Comparison of ENCODE assay signal across 8 cellular contexts in the genomic region with DNA sequence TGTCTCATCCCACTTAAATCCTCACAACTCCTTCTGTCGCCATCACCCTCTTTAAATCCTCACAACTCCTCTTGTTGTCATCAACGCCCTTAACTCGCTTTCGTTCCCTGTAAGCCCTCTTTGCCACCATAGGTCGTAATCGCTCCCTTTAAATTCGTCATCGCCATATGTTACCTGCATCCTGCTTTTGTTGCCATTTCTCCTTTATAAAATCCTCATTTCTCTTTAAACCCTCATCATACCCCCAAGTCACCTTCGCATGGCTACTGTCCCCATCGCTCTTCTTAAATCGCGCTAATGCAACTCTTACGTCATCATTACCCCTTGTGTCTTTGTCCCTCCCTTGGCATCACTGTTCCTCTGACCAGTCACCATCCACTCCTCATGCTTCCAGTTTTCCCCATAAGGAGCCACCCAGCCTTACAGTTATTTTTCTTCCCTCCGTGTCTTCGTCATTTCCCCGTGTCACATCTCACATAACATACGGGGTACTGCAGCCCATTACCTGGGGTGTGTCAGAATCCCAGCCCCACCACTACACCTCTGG. TPM values are rescaled to one million over a fixed set of nuclear protein-coding genes. Genes with fewer than 3 reads are reported as not detected.
DNase-seq lines count a peak whose midpoint lies in the region; ATAC-seq, FAIRE-seq and TF ChIP-seq lines count a peak whose summit lies in the region.

No MANE protein-coding gene starts in this region.

- BruUV-seq in HepG2 (replicated peaks; lab: Mats Ljungman, UMichigan), result TSS peak; percentile 85

- H4K20me1 ChIP-seq in HepG2 (ENCODE audit: insufficient read depth, low read length), result no peaks in the 10 kb centered on the region; the same call in 1 of the 2 replicates

- TF ChIP-seq RAD21 in HepG2 (CRISPR knock-in tag; IDR thresholded peaks at IDR 0.05), result no peak

- in situ Hi-C loops in brain microvascular endothelial cell (cut with HindIII; ENCODE audit: low pct_ligation_motif_present, low sequenced_read_pairs) (no loop called here), HepG2 (cut with HindIII; ENCODE audit: extremely low pct_ligation_motif_present, low pct_unique_long_range_greater_than_20kb) (no loop called here)

- CTCF ChIA-PET in HepG2 (lab: Yijun Ruan, JAX; ENCODE audit: low intra/inter-chr PET ratio, low total read pairs), result no interaction called here

- intact Hi-C loops in HepG2 (cut with micrococcal nuclease; ENCODE audit: unreplicated experiment), result loop anchor here (10.0 kb wide), 1 partner anchor 76 kb away; the partner anchor contains the start of gene SERTAD1

- H3K27me3 ChIP-seq in brain microvascular endothelial cell (replicated peaks) (no peaks in the 10 kb centered on the region), HepG2 (ENCODE audit: control insufficient read depth in 1 of 2, insufficient read depth in 2 of 2, low read length in 2 of 2) (no peaks in the 10 kb centered on the region; a peak in 1 of 5 replicates), suprapubic skin (no peaks in the 10 kb centered on the region)

- DNase-seq in AG08396 (ENCODE audit: low spot score) (peak; percentile 65), GM12864 (ENCODE audit: low read depth) (no peak), NCI-H82 treated with DMSO at 0.1 percent for 48 hours (lab: John Stamatoyannopoulos, UW; ENCODE audit: unreplicated experiment) (peak; percentile 49), brain microvascular endothelial cell (peak; percentile 25), HepG2 (ENCODE audit: low spot score) (peak; percentile 8), suprapubic skin (ENCODE audit: low spot score in 2 of 2) (no peak)
- DNase-seq in central memory CD4-positive, alpha-beta T cell, result no peak

- TF ChIP-seq CTCF in GM12864 (IDR thresholded peaks at IDR 0.05; ENCODE audit: low read depth, low read length, missing control alignments) (no peak), brain microvascular endothelial cell (IDR thresholded peaks at IDR 0.05; ENCODE audit: low read depth, low read length, missing control alignments) (no peak), HepG2 (CRISPR knock-in tag; IDR thresholded peaks at IDR 0.05) (no peak), suprapubic skin (IDR thresholded peaks at IDR 0.05) (no peak)

- POLR2A ChIA-PET in HepG2 (lab: Yijun Ruan, JAX), result interaction anchor here (0.8 to 1.5 kb wide), 12 partner anchors 8 to 255 kb away, joined by 3 to 12 read pairs (median 3); partner anchors contain the start of gene SERTAD1

- TF ChIP-seq POLR2A in HepG2 (IDR thresholded peaks at IDR 0.05; ENCODE audit: insufficient read depth in 1 of 2, low read depth in 2 of 2, low read length in 2 of 2) (no peak), suprapubic skin (IDR thresholded peaks at IDR 0.05) (no peak)

- peak overlapping the region; percentile 92 for H3K4me3 ChIP-seq in GM12864 (ENCODE audit: low read depth, low read length)
- H3K4me3 ChIP-seq in brain microvascular endothelial cell (ENCODE audit: low read depth, low read length), result peak overlapping the region; percentile 74
- H3K4me3 ChIP-seq in HepG2 (replicated peaks in 1 of 3; ENCODE audit: insufficient read depth in 1 of 3, low read depth in 2 of 3, low read length in 3 of 3), result peak overlapping the region; percentile 62 to 92 (median 80)
- H3K4me3 ChIP-seq in suprapubic skin, result peak overlapping the region; percentile 67

- H3K9me3 ChIP-seq in HepG2 (ENCODE audit: low read length), result no peaks in the 10 kb centered on the region
- no peaks in the 10 kb centered on the region for H3K9me3 ChIP-seq in suprapubic skin

- TF ChIP-seq EP300 in HepG2 (IDR thresholded peaks at IDR 0.05; ENCODE audit: low read depth in 2 of 2, low read length in 2 of 2) (no peak), HepG2 (CRISPR knock-in tag; IDR thresholded peaks at IDR 0.05; ENCODE audit: borderline replicate concordance) (no peak), suprapubic skin (IDR thresholded peaks at IDR 0.05) (no peak)

- peak overlapping the region; percentile 100 for H3K4me2 ChIP-seq in HepG2 (ENCODE audit: low read depth, low read length)

- peak overlapping the region; percentile 56 for H3K27ac ChIP-seq in brain microvascular endothelial cell
- H3K27ac ChIP-seq in HepG2 (ENCODE audit: extremely low read length, insufficient read depth, low read length), result peak overlapping the region; percentile 57
- H3K27ac ChIP-seq in suprapubic skin, result peak overlapping the region; percentile 80

- ATAC-seq in HepG2 (no peak), GM21447 (IDR thresholded peaks at IDR 0.05; ENCODE audit: unreplicated experiment) (no peak)

- peaks cover 21% of the 10 kb centered on the region for H3K79me2 ChIP-seq in HepG2 (ENCODE audit: insufficient read depth, low read length)

- WGBS in HepG2 (ENCODE audit: low lambda C conversion rate), result 5% methylated on average over 17 of the region's 17 CpGs
- 5% methylated on average over 17 of the region's 17 CpGs for WGBS in suprapubic skin

- peaks cover 16% of the 10 kb centered on the region for H3K4me1 ChIP-seq in HepG2 (ENCODE audit: insufficient read depth, low read length)
- H3K4me1 ChIP-seq in suprapubic skin, result peaks cover 24% of the 10 kb centered on the region

- peak overlapping the region; percentile 88 for H3K9ac ChIP-seq in HepG2 (ENCODE audit: insufficient read depth, low read depth, low read length)

- peak overlapping the region; percentile 74 for H2AFZ ChIP-seq in HepG2 (ENCODE audit: low read length)

- FAIRE-seq in HepG2 (lab: Jason Lieb, UNC), result no peak

- H3K36me3 ChIP-seq in brain microvascular endothelial cell (replicated peaks) (no peaks in the 10 kb centered on the region), HepG2 (replicated peaks in 1 of 2; ENCODE audit: control insufficient read depth in 1 of 2, insufficient read depth in 2 of 2, low read length in 2 of 2) (no peaks in the 10 kb centered on the region), suprapubic skin (no peaks in the 10 kb centered on the region)

RNA-seq across cellular contexts. Expression of gene PLD3, which starts 0.5 kb away (rescaled TPM):
- 26.8 and 45.7 TPM in 2 replicates for total RNA-seq in HepG2 (2016; rRNA removed; fragmentation: Illumina TruSeq; extraction: Trizol)
- 18.2 and 19.0 TPM in 2 replicates for total RNA-seq in HepG2 (2016; cell fraction: cytosol; rRNA removed; fragmentation: Illumina TruSeq; extraction: Trizol; ENCODE audit: low read depth)
- 29.0 and 47.3 TPM in 2 replicates for total RNA-seq in HepG2 (2016; cell fraction: insoluble cytoplasmic fraction; rRNA removed; fragmentation: Illumina TruSeq; extraction: Trizol)
- 26.1 and 41.8 TPM in 2 replicates for total RNA-seq in HepG2 (2016; cell fraction: membrane; rRNA removed; fragmentation: Illumina TruSeq; extraction: Trizol)
- 37.3 and 42.7 TPM in 2 replicates for total RNA-seq in HepG2 (2016; cell fraction: nucleus; rRNA removed; fragmentation: Illumina TruSeq; extraction: Trizol)
- 164 and 203 TPM in 2 replicates for polyA plus RNA-seq in HepG2 (2011; rRNA removed)
- 105 and 149 TPM in 2 replicates for polyA plus RNA-seq in HepG2 (2011; cell fraction: cytosol; rRNA removed)
- 114 and 115 TPM in 2 replicates for polyA plus RNA-seq in HepG2 (2011; cell fraction: nucleus; rRNA removed)
- 107 and 135 TPM in 2 replicates for polyA plus RNA-seq in HepG2 (2012)
- polyA plus RNA-seq in HepG2 (2016; cell fraction: cytosol; fragmentation: Illumina TruSeq; extraction: Trizol; ENCODE audit: low read depth), result 16.6 and 27.8 TPM in 2 replicates
- polyA plus RNA-seq in HepG2 (2016; cell fraction: insoluble cytoplasmic fraction; fragmentation: Illumina TruSeq; extraction: Trizol; ENCODE audit: low read depth), result 36.6 and 37.2 TPM in 2 replicates
- polyA plus RNA-seq in HepG2 (2016; cell fraction: membrane; fragmentation: Illumina TruSeq; extraction: Trizol; ENCODE audit: low read depth), result 34.7 and 44.6 TPM in 2 replicates
- polyA plus RNA-seq in HepG2 (2016; cell fraction: nucleus; fragmentation: Illumina TruSeq; extraction: Trizol; ENCODE audit: insufficient read depth, low read depth), result 75.1 and 78.1 TPM in 2 replicates
- polyA minus RNA-seq in HepG2 (2011; rRNA and poly(A)+ RNA removed; ENCODE audit: low replicate concordance), result 86.0 and 162 TPM in 2 replicates
- 72.3 and 102 TPM in 2 replicates for polyA minus RNA-seq in HepG2 (2011; cell fraction: cytosol; rRNA and poly(A)+ RNA removed)
- polyA minus RNA-seq in HepG2 (2011; cell fraction: nucleus; rRNA and poly(A)+ RNA removed), result 23.6 and 31.3 TPM in 2 replicates
- total RNA-seq in suprapubic skin, result 100 to 1,000 TPM; 173 to 231 (median 202) TPM

RNA-seq across cellular contexts. Expression of gene C19orf47, which starts 0.8 kb away (rescaled TPM):
- total RNA-seq in HepG2 (2016; rRNA removed; fragmentation: Illumina TruSeq; extraction: Trizol), result 6.8 and 8.1 TPM in 2 replicates
- total RNA-seq in HepG2 (2016; cell fraction: cytosol; rRNA removed; fragmentation: Illumina TruSeq; extraction: Trizol; ENCODE audit: low read depth), result 12.5 and 13.5 TPM in 2 replicates
- 5.6 and 9.0 TPM in 2 replicates for total RNA-seq in HepG2 (2016; cell fraction: insoluble cytoplasmic fraction; rRNA removed; fragmentation: Illumina TruSeq; extraction: Trizol)
- 18.7 and 22.9 TPM in 2 replicates for total RNA-seq in HepG2 (2016; cell fraction: membrane; rRNA removed; fragmentation: Illumina TruSeq; extraction: Trizol)
- 3.6 and 5.4 TPM in 2 replicates for total RNA-seq in HepG2 (2016; cell fraction: nucleus; rRNA removed; fragmentation: Illumina TruSeq; extraction: Trizol)
- polyA plus RNA-seq in HepG2 (2011; rRNA removed), result 10.6 and 11.1 TPM in 2 replicates
- polyA plus RNA-seq in HepG2 (2011; cell fraction: cytosol; rRNA removed), result 6.7 and 7.2 TPM in 2 replicates
- polyA plus RNA-seq in HepG2 (2011; cell fraction: nucleus; rRNA removed), result 10.7 and 10.8 TPM in 2 replicates
- polyA plus RNA-seq in HepG2 (2012), result 3.6 and 4.2 TPM in 2 replicates
- polyA plus RNA-seq in HepG2 (2016; cell fraction: cytosol; fragmentation: Illumina TruSeq; extraction: Trizol; ENCODE audit: low read depth), result 12.8 and 17.0 TPM in 2 replicates
- 9.6 and 11.1 TPM in 2 replicates for polyA plus RNA-seq in HepG2 (2016; cell fraction: insoluble cytoplasmic fraction; fragmentation: Illumina TruSeq; extraction: Trizol; ENCODE audit: low read depth)
- 23.8 and 24.6 TPM in 2 replicates for polyA plus RNA-seq in HepG2 (2016; cell fraction: membrane; fragmentation: Illumina TruSeq; extraction: Trizol; ENCODE audit: low read depth)
- polyA plus RNA-seq in HepG2 (2016; cell fraction: nucleus; fragmentation: Illumina TruSeq; extraction: Trizol; ENCODE audit: insufficient read depth, low read depth), result 12.8 and 13.4 TPM in 2 replicates
- polyA minus RNA-seq in HepG2 (2011; rRNA and poly(A)+ RNA removed; ENCODE audit: low replicate concordance), result 18.0 and 74.8 TPM in 2 replicates
- 7.0 and 8.4 TPM in 2 replicates for polyA minus RNA-seq in HepG2 (2011; cell fraction: cytosol; rRNA and poly(A)+ RNA removed)
- polyA minus RNA-seq in HepG2 (2011; cell fraction: nucleus; rRNA and poly(A)+ RNA removed), result 6.8 and 7.3 TPM in 2 replicates
- 10 to 100 TPM; 14.8 to 34.9 (median 16.3) TPM for total RNA-seq in suprapubic skin

RNA-seq across cellular contexts. Expression of gene HIPK4, which starts 40.9 kb away (rescaled TPM):
- total RNA-seq in HepG2 (2016; rRNA removed; fragmentation: Illumina TruSeq; extraction: Trizol) (not detected in 2 replicates), suprapubic skin (under 1 TPM in 3 of 4 donors, not detected in 1; 0.21 to 0.47 (median 0.42) TPM)
- total RNA-seq in HepG2 (2016; cell fraction: cytosol; rRNA removed; fragmentation: Illumina TruSeq; extraction: Trizol; ENCODE audit: low read depth), result not detected in 2 replicates
- total RNA-seq in HepG2 (2016; cell fraction: insoluble cytoplasmic fraction; rRNA removed; fragmentation: Illumina TruSeq; extraction: Trizol), result not detected in 2 replicates
- total RNA-seq in HepG2 (2016; cell fraction: membrane; rRNA removed; fragmentation: Illumina TruSeq; extraction: Trizol), result not detected in 2 replicates
- total RNA-seq in HepG2 (2016; cell fraction: nucleus; rRNA removed; fragmentation: Illumina TruSeq; extraction: Trizol), result not detected in 2 replicates
- polyA plus RNA-seq in HepG2 (2011; rRNA removed), result 0.03 TPM in 1 of 2 replicates, not detected in the other
- polyA plus RNA-seq in HepG2 (2011; cell fraction: cytosol; rRNA removed), result 0.03 TPM in 1 of 2 replicates, not detected in the other
- polyA plus RNA-seq in HepG2 (2011; cell fraction: nucleus; rRNA removed), result not detected in 2 replicates
- not detected in 2 replicates for polyA plus RNA-seq in HepG2 (2012)
- polyA plus RNA-seq in HepG2 (2016; cell fraction: cytosol; fragmentation: Illumina TruSeq; extraction: Trizol; ENCODE audit: low read depth), result not detected in 2 replicates
- polyA plus RNA-seq in HepG2 (2016; cell fraction: insoluble cytoplasmic fraction; fragmentation: Illumina TruSeq; extraction: Trizol; ENCODE audit: low read depth), result not detected in 2 replicates
- not detected in 2 replicates for polyA plus RNA-seq in HepG2 (2016; cell fraction: membrane; fragmentation: Illumina TruSeq; extraction: Trizol; ENCODE audit: low read depth)
- not detected in 2 replicates for polyA plus RNA-seq in HepG2 (2016; cell fraction: nucleus; fragmentation: Illumina TruSeq; extraction: Trizol; ENCODE audit: insufficient read depth, low read depth)
- 0.07 TPM in 1 of 2 replicates, not detected in the other for polyA minus RNA-seq in HepG2 (2011; rRNA and poly(A)+ RNA removed; ENCODE audit: low replicate concordance)
- not detected in 2 replicates for polyA minus RNA-seq in HepG2 (2011; cell fraction: cytosol; rRNA and poly(A)+ RNA removed)
- not detected in 2 replicates for polyA minus RNA-seq in HepG2 (2011; cell fraction: nucleus; rRNA and poly(A)+ RNA removed)

Comparison
In these comparisons a context has a peak if more than half of its experiments do, and no peak if none do; other contexts are left out.
1. DNase-seq: peak in AG08396 (single experiment), NCI-H82 treated with DMSO at 0.1 percent for 48 hours (single experiment), brain microvascular endothelial cell (single experiment) and HepG2 (single experiment); none in GM12864 (single experiment), suprapubic skin (0 of 2) and central memory CD4-positive, alpha-beta T cell (single experiment).
2. Peak in every context shown above with its lines, with median percentiles within 50 percentile points of each other: H3K4me3 ChIP-seq and H3K27ac ChIP-seq.